ENCODE assay signal across 8 cellular contexts in genomic region chr1:26744075-26744958, GRCh38. TPM values are rescaled to one million over a fixed set of nuclear protein-coding genes. Genes with fewer than 3 reads are reported as not detected.
DNase-seq lines count a peak whose midpoint lies in the region; ATAC-seq, FAIRE-seq and TF ChIP-seq lines count a peak whose summit lies in the region.

No MANE protein-coding gene starts in this region.

- no peaks in the 10 kb centered on the region for H3K9me3 ChIP-seq in osteoblast (ENCODE audit: low read depth, low read length)
- H3K9me3 ChIP-seq in thymus (ENCODE audit: control insufficient read depth) = no peaks in the 10 kb centered on the region

- no peak overlapping the region for H2AFZ ChIP-seq in osteoblast (ENCODE audit: low read length)

- H3K4me1 ChIP-seq in osteoblast (ENCODE audit: insufficient read depth, low read length) (peaks cover 19% of the 10 kb centered on the region), thymus (ENCODE audit: control insufficient read depth, insufficient read depth, low read length) (peaks cover 24% of the 10 kb centered on the region)

- peaks cover 75% of the 10 kb centered on the region for H3K79me2 ChIP-seq in osteoblast (ENCODE audit: insufficient read depth, low read length)

- DNase-seq in AG08395 (ENCODE audit: low spot score) (peak; percentile 73), RCC 7860 (ENCODE audit: low spot score) (peak; percentile 78), fibroblast of villous mesenchyme (ENCODE audit: low read depth) (peak; percentile 88), osteoblast (ENCODE audit: insufficient read length, low spot score, missing footprints) (peak; percentile 74)
- DNase-seq in activated T-helper 1 cell treated with anti-CD3 and anti-CD28 coated beads, Interleukin-2, amount 50 U/mL, for 16 hours (ENCODE audit: low read depth in 1 of 2, low spot score in 1 of 2) = peak; percentile 48 to 67

- peak overlapping the region; percentile 54 for H3K4me2 ChIP-seq in osteoblast (ENCODE audit: insufficient read depth, low read length)

- H3K27ac ChIP-seq in osteoblast (ENCODE audit: low read depth, low read length) (peak overlapping the region; percentile 59), thymus (ENCODE audit: low read depth) (peak overlapping the region; percentile 87)

- no peak for FAIRE-seq in RCC 7860 (lab: Jason Lieb, UNC)

- H3K27me3 ChIP-seq in osteoblast (ENCODE audit: insufficient read depth, low read length) (no peaks in the 10 kb centered on the region), thymus (ENCODE audit: control insufficient read depth, insufficient read depth) (no peaks in the 10 kb centered on the region)

- H3K4me3 ChIP-seq in fibroblast of villous mesenchyme (ENCODE audit: low read depth, low read length) = no peak overlapping the region
- H3K4me3 ChIP-seq in osteoblast (ENCODE audit: insufficient read depth, low read length) = peak overlapping the region; percentile 8
- H3K4me3 ChIP-seq in thymus (ENCODE audit: low read length) = peak overlapping the region; percentile 12

- ATAC-seq in GM19023 (IDR thresholded peaks at IDR 0.05; ENCODE audit: unreplicated experiment) = peak; percentile 94
- peak; percentile 95 for ATAC-seq in HG03175 (IDR thresholded peaks at IDR 0.05; ENCODE audit: unreplicated experiment)

- H3K36me3 ChIP-seq in osteoblast (ENCODE audit: insufficient read depth, low read length) (peaks cover 32% of the 10 kb centered on the region), thymus (ENCODE audit: control insufficient read depth, insufficient read depth) (peaks cover 22% of the 10 kb centered on the region)

- no peak for TF ChIP-seq CTCF in fibroblast of villous mesenchyme (IDR thresholded peaks at IDR 0.05; ENCODE audit: insufficient read depth, low read depth, low read length)
- no peak for TF ChIP-seq CTCF in osteoblast (IDR thresholded peaks at IDR 0.05; ENCODE audit: extremely low read depth, low read depth, low read length)

- peaks cover 17% of the 10 kb centered on the region for H4K20me1 ChIP-seq in osteoblast (ENCODE audit: insufficient read depth, low read length)

- WGBS in thymus = 23% methylated on average over 8 of the region's 8 CpGs

RNA-seq across cellular contexts. Expression of gene PIGV, which starts 43.4 kb away (rescaled TPM):
- total RNA-seq in fibroblast of villous mesenchyme = 10.3 and 16.8 TPM in 2 replicates
- total RNA-seq in osteoblast = 18.1 and 19.2 TPM in 2 replicates
- 10.6 TPM for polyA plus RNA-seq in thymus

RNA-seq across cellular contexts. Expression of gene ARID1A, which starts 48.5 kb away (rescaled TPM):
- 24.8 and 31.1 TPM in 2 replicates for total RNA-seq in fibroblast of villous mesenchyme
- 22.8 and 23.6 TPM in 2 replicates for total RNA-seq in osteoblast
- polyA plus RNA-seq in thymus = 30.7 TPM
